In the genomic region with DNA sequence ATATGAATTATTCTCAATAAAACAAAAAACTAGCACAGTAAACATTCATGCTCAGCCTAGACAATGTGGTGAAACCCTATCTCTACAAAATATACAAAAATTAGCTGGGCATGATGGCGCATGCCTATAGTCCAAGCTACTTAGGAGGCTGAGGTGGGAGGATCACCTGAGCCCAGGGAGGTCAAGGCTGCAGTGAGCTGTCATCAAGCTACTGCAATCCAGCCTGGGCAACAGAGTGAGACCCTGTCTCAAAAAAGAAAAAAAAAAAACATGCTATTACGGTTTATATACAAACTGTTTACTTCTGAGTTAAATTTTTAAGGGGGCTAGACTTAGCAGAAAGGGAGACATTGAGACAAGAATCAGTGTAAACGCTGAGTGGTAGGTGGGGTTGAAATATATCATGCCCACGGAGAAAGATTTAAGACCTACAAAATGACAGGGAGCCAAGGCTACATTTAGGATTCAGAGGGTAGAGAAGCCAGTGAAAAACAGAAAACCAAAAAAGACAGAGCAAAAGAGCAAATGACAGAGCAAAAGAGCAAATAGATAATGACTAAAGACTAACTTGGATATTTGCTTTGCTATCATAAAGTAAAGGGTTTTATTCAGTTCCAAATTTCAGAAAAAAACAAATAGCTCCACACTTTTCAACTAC, we compare ENCODE assay signal across 11 cellular contexts.
DNase-seq lines count a peak whose midpoint lies in the region; ATAC-seq and TF ChIP-seq lines count a peak whose summit lies in the region.
"Had no signal": no experiment of that assay in that cellular context is flagged by ENCODE, and none has a peak within 500 bp of the region (broad histone marks: within the 10 kb centered on the region; RNA-seq: fewer than 3 reads in every experiment).

No MANE protein-coding gene starts in this region.

- peak; percentile 24 for ATAC-seq in GM18505 (IDR thresholded peaks at IDR 0.05; ENCODE audit: unreplicated experiment)
- peak; percentile 40 for ATAC-seq in GM19395 (IDR thresholded peaks at IDR 0.05; ENCODE audit: unreplicated experiment)
- ATAC-seq in HG02759 (IDR thresholded peaks at IDR 0.05; ENCODE audit: unreplicated experiment): peak; percentile 29
- peak; percentile 14 for ATAC-seq in HG03571 (IDR thresholded peaks at IDR 0.05; ENCODE audit: unreplicated experiment)

- DNase-seq in NCI-H748 treated with DMSO at 0.1 percent for 48 hours (lab: John Stamatoyannopoulos, UW) (no peak), head of caudate nucleus (no peak), midbrain (lab: John Stamatoyannopoulos, UW) (no peak)
- DNase-seq in stimulated activated CD4-positive, alpha-beta T cell treated with anti-CD3 and anti-CD28 coated beads, Interleukin-4, amount 100 ng/mL, for 4 hours: no peak
- DNase-seq: C1 segment of cervical spinal cord; hypothalamus; NK-92 treated with Interleukin-12 subunit alpha and Interleukin-12 subunit beta, amount 100 ng/mL, for 24 hours had no signal

- no peak for TF ChIP-seq POLR2A in GM18505 (IDR thresholded peaks at IDR 0.05; ENCODE audit: borderline replicate concordance, extremely low read depth, insufficient read depth, insufficient read length)

- intact Hi-C loops in head of caudate nucleus (cut with DNase I): no loop called here
